18 cellular contexts compared by ENCODE assay signal in the genomic region with DNA sequence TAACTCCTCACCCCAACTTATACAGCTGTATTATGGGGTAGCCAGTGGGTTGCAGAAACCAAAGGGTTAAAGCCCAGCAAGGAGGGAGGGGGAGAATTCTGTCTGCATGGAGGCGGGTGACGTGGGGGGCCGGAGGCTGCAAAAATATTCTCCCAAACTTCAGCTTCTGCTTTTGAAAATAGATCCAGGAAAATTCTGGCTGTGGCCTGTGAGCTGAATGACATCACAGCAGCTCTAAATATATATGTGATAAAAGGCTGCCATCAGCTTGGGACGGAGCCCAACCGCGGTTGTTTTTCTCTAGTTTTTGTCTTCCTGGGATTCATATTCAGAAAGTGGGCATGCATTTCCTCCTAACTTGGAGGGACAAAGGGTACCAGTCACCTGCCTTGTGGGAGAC. TPM values are rescaled to one million over a fixed set of nuclear protein-coding genes. Genes with fewer than 3 reads are reported as not detected.
DNase-seq lines count a peak whose midpoint lies in the region; ATAC-seq and TF ChIP-seq lines count a peak whose summit lies in the region.
"Had no signal": no experiment of that assay in that cellular context is flagged by ENCODE, and none has a peak within 500 bp of the region (broad histone marks: within the 10 kb centered on the region; RNA-seq: fewer than 3 reads in every experiment).

No MANE protein-coding gene starts in this region.

- no peaks in the 10 kb centered on the region for H3K9me3 Mint-ChIP-seq in CD8-positive, alpha-beta T cell
- H3K9me3 Mint-ChIP-seq: CD4-positive, CD25-positive, alpha-beta regulatory T cell had no signal

- H3K27me3 Mint-ChIP-seq in CD8-positive, alpha-beta T cell (ENCODE audit: low read depth): no peaks in the 10 kb centered on the region
- H3K27me3 Mint-ChIP-seq: B cell; CD4-positive, CD25-positive, alpha-beta regulatory T cell had no signal

- no peak overlapping the region for H3K27ac Mint-ChIP-seq in CD8-positive, alpha-beta T cell
- H3K27ac Mint-ChIP-seq: B cell had no signal

- H3K27me3 ChIP-seq in neutrophil: no peaks in the 10 kb centered on the region
- H3K27me3 ChIP-seq in CD8-positive, alpha-beta T cell (ENCODE audit: insufficient read depth, low read length): no peaks in the 10 kb centered on the region

- POLR2A ChIA-PET in CD8-positive, alpha-beta T cell (lab: Charles Lee): no interaction called here

- H3K4me3 Mint-ChIP-seq in CD8-positive, alpha-beta T cell: no peak overlapping the region
- H3K4me3 Mint-ChIP-seq: B cell; CD4-positive, CD25-positive, alpha-beta regulatory T cell had no signal

- peaks cover 0 to 12% of the 10 kb centered on the region in 2 experiments for H3K4me1 ChIP-seq in neutrophil (ENCODE audit: control insufficient read depth in 1 of 2, insufficient read depth in 1 of 2, low read depth in 1 of 2, low read length in 1 of 2)
- H3K4me1 ChIP-seq in CD8-positive, alpha-beta T cell (ENCODE audit: insufficient read depth, low read length): no peaks in the 10 kb centered on the region

- peak overlapping the region; percentile 89 for H3K27ac ChIP-seq in angular gyrus (ENCODE audit: low read depth, low read length)
- peak overlapping the region; percentile 29 for H3K27ac ChIP-seq in neutrophil
- no peak overlapping the region for H3K27ac ChIP-seq in CD8-positive, alpha-beta T cell (ENCODE audit: low read depth, low read length)
- H3K27ac ChIP-seq: RWPE1 had no signal

- H3K36me3 ChIP-seq in neutrophil: peaks cover 100% of the 10 kb centered on the region
- peaks cover 63% of the 10 kb centered on the region for H3K36me3 ChIP-seq in CD8-positive, alpha-beta T cell (ENCODE audit: insufficient read depth, low read length)

- DNase-seq in Ammon's horn (ENCODE audit: low spot score) (peak; percentile 34), left ventricle myocardium superior (no peak), GF-D8 (lab: John Stamatoyannopoulos, UW) (no peak), NCI-H2227 treated with DMSO at 0.1 percent for 48 hours (lab: John Stamatoyannopoulos, UW) (no peak)
- DNase-seq in CD8-positive, alpha-beta T cell: no peak
- DNase-seq in stimulated activated CD4-positive, alpha-beta T cell treated with anti-CD3 and anti-CD28 coated beads, Interleukin-2, amount 100 ng/mL, for 24 hours: no peak
- DNase-seq: CD4-positive, CD25-positive, alpha-beta regulatory T cell; NCI-H1048; NCI-H1436 treated with DMSO at 0.1 percent for 48 hours; NCI-H2029 treated with DMSO at 0.1 percent for 48 hours; NCI-H2171 treated with DMSO at 0.1 percent for 48 hours; NCI-H510A; NCI-H774; PC-3 had no signal

- no peaks in the 10 kb centered on the region for H3K9me3 ChIP-seq in neutrophil
- H3K9me3 ChIP-seq in CD8-positive, alpha-beta T cell (ENCODE audit: low read length): no peaks in the 10 kb centered on the region

- peak; percentile 11 for ATAC-seq in left ventricle myocardium superior
- no peak for ATAC-seq in CD8-positive, alpha-beta T cell
- ATAC-seq: PC-3 had no signal

- no peaks in the 10 kb centered on the region for H3K4me1 Mint-ChIP-seq in CD8-positive, alpha-beta T cell (ENCODE audit: low read depth)
- H3K4me1 Mint-ChIP-seq: B cell had no signal

- intact Hi-C loops in left ventricle myocardium superior (cut with micrococcal nuclease): no loop called here
- intact Hi-C loops in CD8-positive, alpha-beta T cell (cut with DNase I, micrococcal nuclease): no loop called here

- TF ChIP-seq CTCF in neutrophil (IDR thresholded peaks at IDR 0.05): no peak
- no peak for TF ChIP-seq CTCF in CD8-positive, alpha-beta T cell (IDR thresholded peaks at IDR 0.05)

- no peak overlapping the region for H3K4me3 ChIP-seq in neutrophil (ENCODE audit: low read depth in 1 of 2, low read length in 1 of 2)
- H3K4me3 ChIP-seq in CD8-positive, alpha-beta T cell (ENCODE audit: low read depth, low read length): no peak overlapping the region

- H3K36me3 Mint-ChIP-seq in CD8-positive, alpha-beta T cell: peaks cover 81% of the 10 kb centered on the region

- CTCF ChIA-PET in CD8-positive, alpha-beta T cell (lab: Charles Lee): interaction anchor here (1.2 to 1.4 kb wide), 2 partner anchors 8 to 29 kb away, joined by 5 to 6 read pairs; no protein-coding TSS in a partner anchor

RNA-seq across cellular contexts. Expression of gene MAPKAPK3, which starts 27.6 kb away (rescaled TPM):
- total RNA-seq in left ventricle myocardium superior: 473 TPM
- total RNA-seq in CD8-positive, alpha-beta T cell: 10 to 100 TPM; 18.3 to 18.5 TPM

RNA-seq across cellular contexts. Expression of gene DOCK3, which starts 30.2 kb away (rescaled TPM):
- total RNA-seq in left ventricle myocardium superior: 3.8 TPM
- total RNA-seq in CD8-positive, alpha-beta T cell: 1 to 10 TPM; 2.8 to 3.0 TPM

RNA-seq across cellular contexts. Expression of gene CISH, which starts 33.0 kb away (rescaled TPM):
- total RNA-seq in left ventricle myocardium superior: 10.2 TPM
- 1 to 10 TPM; 4.7 to 5.6 TPM for total RNA-seq in CD8-positive, alpha-beta T cell

Comparison
In these comparisons a context has a peak if more than half of its experiments do, and no peak if none do; other contexts are left out.
1. RNA of gene MAPKAPK3, which starts 27.6 kb away (total RNA-seq): 473 TPM in left ventricle myocardium superior (single experiment); 18.3 to 18.5 TPM in CD8-positive, alpha-beta T cell; every median in the first group is over 10 times any median in the second.